8 cellular contexts compared by ENCODE assay signal in the genomic region with DNA sequence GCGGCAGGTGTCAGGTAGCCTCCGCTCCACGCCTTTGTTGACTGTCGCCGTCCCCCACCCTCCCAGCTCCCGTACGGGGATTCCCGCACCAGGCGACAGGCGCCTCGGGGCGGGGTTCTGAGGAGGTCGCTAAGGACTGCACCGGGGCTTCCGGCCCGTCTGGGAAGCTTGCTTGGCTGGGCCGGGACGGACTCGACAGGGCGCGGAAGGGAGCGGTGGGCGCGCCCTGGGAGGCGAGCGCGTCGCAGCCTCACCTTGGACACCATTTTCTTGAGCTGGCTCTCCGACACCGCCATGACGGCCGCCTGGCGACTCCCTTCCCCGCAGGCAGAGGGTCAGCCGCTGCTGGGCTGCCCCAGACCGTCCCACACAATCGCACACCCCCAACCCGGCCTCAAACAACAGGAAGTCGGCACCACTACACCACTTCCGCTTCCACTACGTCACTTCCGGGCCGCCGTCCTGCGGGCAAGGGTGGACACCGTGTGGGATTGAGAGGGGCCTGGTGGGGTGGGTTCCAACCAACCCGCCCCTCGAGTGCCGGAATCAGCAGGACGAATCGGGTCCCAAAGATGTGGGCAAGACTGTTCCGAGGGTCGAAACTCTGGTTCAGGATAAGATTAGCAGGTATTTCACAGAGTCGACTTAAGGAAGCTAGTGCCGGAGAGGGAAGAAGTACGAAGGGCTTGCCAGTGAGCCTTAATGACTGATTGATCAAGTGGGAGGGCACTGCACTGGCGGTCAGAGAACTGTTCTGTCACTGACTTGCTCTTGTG. TPM values are rescaled to one million over a fixed set of nuclear protein-coding genes. Genes with fewer than 3 reads are reported as not detected.
DNase-seq lines count a peak whose midpoint lies in the region; ATAC-seq and TF ChIP-seq lines count a peak whose summit lies in the region.

TSS of gene TSG101 (minus strand) at position 422 of the 776 bp plus-strand sequence. CDS start at position 296, 126 bp downstream.

- intact Hi-C loops in lower lobe of right lung (cut with DNase I): no loop called here

- peak; percentile 99 for ATAC-seq in lower lobe of right lung

- no peaks in the 10 kb centered on the region for H3K27me3 ChIP-seq in lower lobe of right lung (ENCODE audit: low read depth)

- H3K4me3 ChIP-seq in lower lobe of right lung: peak within 1 kb of the TSS; percentile 90

- H3K4me1 ChIP-seq in lower lobe of right lung: peaks cover 27% of the 10 kb centered on the region

- TF ChIP-seq CTCF in GM20000 (IDR thresholded peaks at IDR 0.05; ENCODE audit: extremely low read depth, missing control alignments) (no peak), lower lobe of right lung (IDR thresholded peaks at IDR 0.05) (no peak)

- peak within 1 kb of the TSS; percentile 98 for H3K27ac ChIP-seq in lower lobe of right lung

- H3K36me3 ChIP-seq in lower lobe of right lung: peaks cover 20% of the 10 kb centered on the region

- H3K9me3 ChIP-seq in lower lobe of right lung: no peaks in the 10 kb centered on the region

- DNase-seq in COLO668 (lab: John Stamatoyannopoulos, UW; ENCODE audit: unreplicated experiment): peak; percentile 91
- DNase-seq in GM20000 (ENCODE audit: low spot score): peak; percentile 91
- DNase-seq in HS-5 (ENCODE audit: low read depth): peak; percentile 81
- peak; percentile 61 for DNase-seq in NK-92 (lab: John Stamatoyannopoulos, UW; ENCODE audit: unreplicated experiment)
- peak; percentile 85 to 90 for DNase-seq in activated CD8-positive, alpha-beta memory T cell treated with anti-CD3 and anti-CD28 coated beads for 1 hour (ENCODE audit: extremely low read depth in 1 of 2, low read depth in 1 of 2)
- DNase-seq in effector CD4-positive, alpha-beta T cell: peak; percentile 88
- DNase-seq in lower lobe of right lung: peak; percentile 96
- peak; percentile 75 to 87 (median 80) for DNase-seq in stimulated activated CD4-positive, alpha-beta T cell treated with anti-CD3 and anti-CD28 coated beads, TNF-alpha, amount 100 ng/mL, for 1 hour (ENCODE audit: low read depth in 3 of 3, low spot score in 1 of 3)

RNA-seq across cellular contexts. Expression of gene TSG101, which starts in this region (rescaled TPM):
- 61.8 TPM for total RNA-seq in lower lobe of right lung

Comparison
In these comparisons a context has a peak if more than half of its experiments do, and no peak if none do; other contexts are left out.
1. Peak in every context shown above with its lines: DNase-seq, ATAC-seq, H3K4me3 ChIP-seq and H3K27ac ChIP-seq.